28 cellular contexts compared by ENCODE assay signal in genomic region chr1:174028495-174028894, GRCh38.
"Had no signal": no experiment of that assay in that cellular context is flagged by ENCODE, and none has a peak within 500 bp of the region (broad histone marks: within the 10 kb centered on the region; RNA-seq: fewer than 3 reads in every experiment).

No MANE protein-coding gene starts in this region.

- ATAC-seq: esophagus mucosa; left ventricle myocardium superior; mucosa of descending colon; naive thymus-derived CD4-positive, alpha-beta T cell; pancreas; right lobe of liver; stimulated activated naive B cell treated with anti-CD40 and anti-IgM and Interleukin-4, amounts not matched to agents 10 μg/mL and 1 μg/mL and 100 μg/mL, for 72 hours had no signal

- H3K36me3 ChIP-seq: colonic mucosa, pancreas, right lobe of liver, thoracic aorta, tibial nerve, upper lobe of left lung had no signal

- H3K9me3 Mint-ChIP-seq: dendritic cell treated with granulocyte-macrophage colony-stimulating factor and Interleukin-4, amounts not matched to agents 40 ng/mL and 50 ng/mL, for 4 days; endodermal cell; immature natural killer cell; memory B cell; naive thymus-derived CD4-positive, alpha-beta T cell; stimulated activated naive B cell treated with anti-CD40 and anti-IgM and Interleukin-4, amounts not matched to agents 10 μg/mL and 1 μg/mL and 100 μg/mL, for 72 hours; stimulated activated naive CD8-positive, alpha-beta T cell treated with anti-CD3 and anti-CD28 coated beads, Interleukin-15, Interleukin-2, amounts not matched to agents 100 ng/mL and 50 ng/mL, for 24 hours had no signal

- H3K9me3 ChIP-seq: colonic mucosa, mucosa of descending colon, pancreas, thoracic aorta, tibial nerve, upper lobe of left lung had no signal

- FAIRE-seq: keratinocyte, pancreas, small intestine, urothelium cell line had no signal

- H3K4me3 ChIP-seq: colonic mucosa, lung, mucosa of descending colon, pancreas, right lobe of liver, thoracic aorta, tibial nerve, upper lobe of left lung had no signal

- H3K27ac ChIP-seq: colonic mucosa, epithelial cell of prostate, pancreas, right lobe of liver, thoracic aorta, tibial nerve, upper lobe of left lung had no signal

- H3K36me3 Mint-ChIP-seq: immature natural killer cell; memory B cell; naive thymus-derived CD4-positive, alpha-beta T cell; stimulated activated naive B cell treated with anti-CD40 and anti-IgM and Interleukin-4, amounts not matched to agents 10 μg/mL and 1 μg/mL and 100 μg/mL, for 72 hours had no signal

- H3K4me1 ChIP-seq: colonic mucosa, pancreas, right lobe of liver had no signal

- H3K27ac Mint-ChIP-seq: dendritic cell treated with granulocyte-macrophage colony-stimulating factor and Interleukin-4, amounts not matched to agents 40 ng/mL and 50 ng/mL, for 4 days; endodermal cell; memory B cell; naive thymus-derived CD4-positive, alpha-beta T cell; stimulated activated naive B cell treated with anti-CD40 and anti-IgM and Interleukin-4, amounts not matched to agents 10 μg/mL and 1 μg/mL and 100 μg/mL, for 72 hours; stimulated activated naive CD8-positive, alpha-beta T cell treated with anti-CD3 and anti-CD28 coated beads, Interleukin-15, Interleukin-2, amounts not matched to agents 100 ng/mL and 50 ng/mL, for 24 hours had no signal

- H3K4me3 Mint-ChIP-seq: dendritic cell treated with granulocyte-macrophage colony-stimulating factor and Interleukin-4, amounts not matched to agents 40 ng/mL and 50 ng/mL, for 4 days; endodermal cell; memory B cell; naive thymus-derived CD4-positive, alpha-beta T cell; stimulated activated naive B cell treated with anti-CD40 and anti-IgM and Interleukin-4, amounts not matched to agents 10 μg/mL and 1 μg/mL and 100 μg/mL, for 72 hours; stimulated activated naive CD8-positive, alpha-beta T cell treated with anti-CD3 and anti-CD28 coated beads, Interleukin-15, Interleukin-2, amounts not matched to agents 100 ng/mL and 50 ng/mL, for 24 hours had no signal

- DNase-seq: colonic mucosa; effector CD8-positive, alpha-beta T cell; endodermal cell; foreskin melanocyte; glutamatergic neuron; hypothalamus; immature natural killer cell; left ventricle myocardium superior; mucosa of descending colon; naive thymus-derived CD4-positive, alpha-beta T cell; occipital lobe; pancreas; right lobe of liver; small intestine; stimulated activated CD4-positive, alpha-beta T cell treated with anti-CD3 and anti-CD28 coated beads, Interleukin-15, amount 100 ng/mL, for 24 hours; stimulated activated CD4-positive, alpha-beta T cell treated with anti-CD3 and anti-CD28 coated beads, Interleukin-2, amount 100 ng/mL, for 48 hours; stimulated activated naive B cell treated with anti-CD40 and anti-IgM and Interleukin-4, amounts not matched to agents 10 μg/mL and 1 μg/mL and 100 μg/mL, for 72 hours; upper lobe of left lung had no signal

- H3K27me3 ChIP-seq: colonic mucosa, pancreas, right lobe of liver, tibial nerve, upper lobe of left lung had no signal

- H3K27me3 Mint-ChIP-seq: dendritic cell treated with granulocyte-macrophage colony-stimulating factor and Interleukin-4, amounts not matched to agents 40 ng/mL and 50 ng/mL, for 4 days; memory B cell; stimulated activated naive B cell treated with anti-CD40 and anti-IgM and Interleukin-4, amounts not matched to agents 10 μg/mL and 1 μg/mL and 100 μg/mL, for 72 hours; stimulated activated naive CD8-positive, alpha-beta T cell treated with anti-CD3 and anti-CD28 coated beads, Interleukin-15, Interleukin-2, amounts not matched to agents 100 ng/mL and 50 ng/mL, for 24 hours had no signal

- H3K4me1 Mint-ChIP-seq: memory B cell had no signal
